Comparison of ENCODE assay signal across 15 cellular contexts in genomic region chr4:80500593-80500992, GRCh38.
A peak's percentile ranks its signal among the peaks of the same experiment; 100 is the strongest.
DNase-seq lines count a peak whose midpoint lies in the region; ATAC-seq, FAIRE-seq and TF ChIP-seq lines count a peak whose summit lies in the region.
"Had no signal": no experiment of that assay in that cellular context is flagged by ENCODE, and none has a peak within 500 bp of the region (broad histone marks: within the 10 kb centered on the region; RNA-seq: fewer than 3 reads in every experiment).

No MANE protein-coding gene starts in this region.

- H4K20me1 ChIP-seq in HepG2 (ENCODE audit: insufficient read depth, low read length), result no peaks in the 10 kb centered on the region

- peak; percentile 61 to 62 for ATAC-seq in activated CD4-positive, CD25-positive, alpha-beta regulatory T cell treated with anti-CD3 and anti-CD28 coated beads, Interleukin-2, amount 50 U/mL, for 24 hours
- ATAC-seq in activated B cell treated with CpG ODN at 0.5 μM for 24 hours (ENCODE audit: low read depth) (peak; percentile 21), HepG2 (no peak)
- ATAC-seq in naive thymus-derived CD8-positive, alpha-beta T cell, result peak; percentile 98 to 99
- ATAC-seq: pancreas had no signal

- H3K36me3 Mint-ChIP-seq in activated B cell treated with CpG ODN at 0.5 μM for 24 hours (ENCODE audit: low read depth), result no peaks in the 10 kb centered on the region
- H3K36me3 Mint-ChIP-seq in naive thymus-derived CD8-positive, alpha-beta T cell, result peaks cover 5 to 43% (median 26%) of the 10 kb centered on the region in 3 donors

- intact Hi-C loops in activated B cell treated with CpG ODN at 0.5 μM for 24 hours (cut with micrococcal nuclease) (no loop called here), HepG2 (cut with micrococcal nuclease; ENCODE audit: unreplicated experiment) (no loop called here)

- WGBS in HepG2 (ENCODE audit: low lambda C conversion rate), result 30% methylated on average over 4 of the region's 4 CpGs

- H3K27ac Mint-ChIP-seq in activated B cell treated with CpG ODN at 0.5 μM for 24 hours, result no peak overlapping the region
- H3K27ac Mint-ChIP-seq in naive thymus-derived CD8-positive, alpha-beta T cell, result peak overlapping the region; percentile 69 to 92 (median 85)

- BruUV-seq in HepG2 (replicated peaks; lab: Mats Ljungman, UMichigan), result no TSS peak

- DNase-seq in activated CD4-positive, CD25-positive, alpha-beta regulatory T cell (lab: John Stamatoyannopoulos, UW), result no peak
- DNase-seq in HFF-Myc (ENCODE audit: extremely low read depth, low read depth), result peak; percentile 41
- DNase-seq in activated B cell treated with CpG ODN at 0.5 μM for 24 hours, result no peak
- DNase-seq in naive thymus-derived CD8-positive, alpha-beta T cell, result peak in 6 of 10 donors; percentile 10 to 79 (median 58)
- no peak for DNase-seq in HepG2 (ENCODE audit: low spot score)
- DNase-seq in DMS 273 (lab: John Stamatoyannopoulos, UW; ENCODE audit: unreplicated experiment), result no peak
- DNase-seq in HK-2 (ENCODE audit: unreplicated experiment), result no peak
- DNase-seq: 8988T; EL; NCI-H187 treated with DMSO at 0.1 percent for 48 hours; pancreas; stimulated activated CD4-positive, alpha-beta T cell treated with anti-CD3 and anti-CD28 coated beads, Interleukin-1b, Interleukin-23, amount 100 ng/mL, for 48 hours; stimulated activated naive CD4-positive, alpha-beta T cell treated with Interleukin-2 at 50 U/mL for 16 hours; T1000 had no signal

- no peaks in the 10 kb centered on the region; the same call in 1 of the 2 replicates for H3K9me3 ChIP-seq in HepG2 (ENCODE audit: low read length)
- H3K9me3 ChIP-seq: pancreas had no signal

- in situ Hi-C loops in HepG2 (cut with HindIII; ENCODE audit: extremely low pct_ligation_motif_present, low pct_unique_long_range_greater_than_20kb), result no loop called here

- H2AFZ ChIP-seq in HepG2 (ENCODE audit: low read length), result no peak overlapping the region

- no peaks in the 10 kb centered on the region for H3K79me2 ChIP-seq in HepG2 (ENCODE audit: insufficient read depth, low read length)

- no peaks in the 10 kb centered on the region for H3K4me1 ChIP-seq in HepG2 (ENCODE audit: insufficient read depth, low read length)
- H3K4me1 ChIP-seq: pancreas had no signal

- CTCF ChIA-PET in activated B cell treated with CpG ODN at 0.5 μM for 24 hours (lab: Charles Lee) (no interaction called here), HepG2 (lab: Yijun Ruan, JAX; ENCODE audit: low intra/inter-chr PET ratio, low total read pairs) (no interaction called here)

- no peaks in the 10 kb centered on the region for H3K9me3 Mint-ChIP-seq in activated B cell treated with CpG ODN at 0.5 μM for 24 hours
- H3K9me3 Mint-ChIP-seq in naive thymus-derived CD8-positive, alpha-beta T cell, result peaks cover 5 to 34% (median 24%) of the 10 kb centered on the region in 9 donors

- no peak for TF ChIP-seq RAD21 in HepG2 (CRISPR knock-in tag; IDR thresholded peaks at IDR 0.05)

- peaks cover 11% of the 10 kb centered on the region for H3K4me1 Mint-ChIP-seq in activated B cell treated with CpG ODN at 0.5 μM for 24 hours
- H3K4me1 Mint-ChIP-seq in naive thymus-derived CD8-positive, alpha-beta T cell, result peaks cover 9 to 67% (median 59%) of the 10 kb centered on the region in 4 donors

- H3K4me2 ChIP-seq in HepG2 (ENCODE audit: low read depth, low read length), result no peak overlapping the region

- no peak overlapping the region for H3K4me3 Mint-ChIP-seq in activated B cell treated with CpG ODN at 0.5 μM for 24 hours
- H3K4me3 Mint-ChIP-seq in naive thymus-derived CD8-positive, alpha-beta T cell, result peak overlapping the region; percentile 13 to 73 (median 28)

- TF ChIP-seq CTCF in HFF-Myc (IDR thresholded peaks at IDR 0.05; ENCODE audit: low read depth, low read length, missing control alignments) (no peak), activated B cell treated with CpG ODN at 0.5 μM for 24 hours (IDR thresholded peaks at IDR 0.05) (no peak), HepG2 (CRISPR knock-in tag; IDR thresholded peaks at IDR 0.05) (no peak)

- POLR2A ChIA-PET in activated B cell treated with CpG ODN at 0.5 μM for 24 hours (lab: Charles Lee) (no interaction called here), HepG2 (lab: Yijun Ruan, JAX) (no interaction called here)
- POLR2A ChIA-PET in naive thymus-derived CD8-positive, alpha-beta T cell (lab: Charles Lee), result interaction anchor here (1.2 to 1.6 kb wide), 4 partner anchors 8 to 40 kb away, joined by 4 to 8 read pairs (median 5); no protein-coding TSS in a partner anchor

- TF ChIP-seq POLR2A in HepG2 (IDR thresholded peaks at IDR 0.05; ENCODE audit: insufficient read depth in 1 of 2, low read depth in 2 of 2, low read length in 2 of 2), result no peak

- no peaks in the 10 kb centered on the region for H3K27me3 Mint-ChIP-seq in activated B cell treated with CpG ODN at 0.5 μM for 24 hours
- no peaks in the 10 kb centered on the region for H3K27me3 Mint-ChIP-seq in naive thymus-derived CD8-positive, alpha-beta T cell

- no peak for FAIRE-seq in HepG2 (lab: Jason Lieb, UNC)

- no peak overlapping the region for H3K9ac ChIP-seq in HepG2 (ENCODE audit: insufficient read depth, low read depth, low read length)

- no peaks in the 10 kb centered on the region for H3K36me3 ChIP-seq in HepG2 (replicated peaks in 1 of 2; ENCODE audit: control insufficient read depth in 1 of 2, insufficient read depth in 2 of 2, low read length in 2 of 2)
- H3K36me3 ChIP-seq: pancreas had no signal

- TF ChIP-seq EP300 in HepG2 (IDR thresholded peaks at IDR 0.05; ENCODE audit: low read depth in 2 of 2, low read length in 2 of 2) (no peak), HepG2 (CRISPR knock-in tag; IDR thresholded peaks at IDR 0.05; ENCODE audit: borderline replicate concordance) (no peak)

- no peak overlapping the region for H3K27ac ChIP-seq in HepG2 (ENCODE audit: extremely low read length, insufficient read depth, low read length)
- H3K27ac ChIP-seq: pancreas had no signal

- no peaks in the 10 kb centered on the region for H3K27me3 ChIP-seq in HepG2 (ENCODE audit: control insufficient read depth in 1 of 2, insufficient read depth in 2 of 2, low read length in 2 of 2)
- H3K27me3 ChIP-seq: pancreas had no signal

- no peak overlapping the region for H3K4me3 ChIP-seq in HFF-Myc (replicated peaks; ENCODE audit: low read depth, low read length)
- no peak overlapping the region for H3K4me3 ChIP-seq in HepG2 (replicated peaks in 1 of 3; ENCODE audit: insufficient read depth in 1 of 3, low read depth in 2 of 3, low read length in 3 of 3)
- H3K4me3 ChIP-seq: pancreas had no signal

TF ChIP-seq in HepG2, 621 proteins besides CTCF, POLR2A, EP300 and RAD21 (continues in another document):
- no peak for TF ChIP-seq ZNF782 (CRISPR knock-in tag; IDR thresholded peaks at IDR 0.05; ENCODE audit: borderline replicate concordance)
- TF ChIP-seq, protein P1, sequence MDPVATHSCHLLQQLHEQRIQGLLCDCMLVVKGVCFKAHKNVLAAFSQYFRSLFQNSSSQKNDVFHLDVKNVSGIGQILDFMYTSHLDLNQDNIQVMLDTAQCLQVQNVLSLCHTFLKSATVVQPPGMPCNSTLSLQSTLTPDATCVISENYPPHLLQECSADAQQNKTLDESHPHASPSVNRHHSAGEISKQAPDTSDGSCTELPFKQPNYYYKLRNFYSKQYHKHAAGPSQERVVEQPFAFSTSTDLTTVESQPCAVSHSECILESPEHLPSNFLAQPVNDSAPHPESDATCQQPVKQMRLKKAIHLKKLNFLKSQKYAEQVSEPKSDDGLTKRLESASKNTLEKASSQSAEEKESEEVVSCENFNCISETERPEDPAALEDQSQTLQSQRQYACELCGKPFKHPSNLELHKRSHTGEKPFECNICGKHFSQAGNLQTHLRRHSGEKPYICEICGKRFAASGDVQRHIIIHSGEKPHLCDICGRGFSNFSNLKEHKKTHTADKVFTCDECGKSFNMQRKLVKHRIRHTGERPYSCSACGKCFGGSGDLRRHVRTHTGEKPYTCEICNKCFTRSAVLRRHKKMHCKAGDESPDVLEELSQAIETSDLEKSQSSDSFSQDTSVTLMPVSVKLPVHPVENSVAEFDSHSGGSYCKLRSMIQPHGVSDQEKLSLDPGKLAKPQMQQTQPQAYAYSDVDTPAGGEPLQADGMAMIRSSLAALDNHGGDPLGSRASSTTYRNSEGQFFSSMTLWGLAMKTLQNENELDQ (CRISPR knock-in tag; IDR thresholded peaks at IDR 0.05; ENCODE audit: borderline replicate concordance), result no peak
- no peak for TF ChIP-seq U2AF2 (IDR thresholded peaks at IDR 0.05; ENCODE audit: low read depth, low read length)
- TF ChIP-seq, protein P2, sequence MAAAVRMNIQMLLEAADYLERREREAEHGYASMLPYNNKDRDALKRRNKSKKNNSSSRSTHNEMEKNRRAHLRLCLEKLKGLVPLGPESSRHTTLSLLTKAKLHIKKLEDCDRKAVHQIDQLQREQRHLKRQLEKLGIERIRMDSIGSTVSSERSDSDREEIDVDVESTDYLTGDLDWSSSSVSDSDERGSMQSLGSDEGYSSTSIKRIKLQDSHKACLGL (CRISPR knock-in tag; IDR thresholded peaks at IDR 0.05), result no peak
- TF ChIP-seq SIX4 (CRISPR knock-in tag; IDR thresholded peaks at IDR 0.05), result no peak
- TF ChIP-seq, protein P3, sequence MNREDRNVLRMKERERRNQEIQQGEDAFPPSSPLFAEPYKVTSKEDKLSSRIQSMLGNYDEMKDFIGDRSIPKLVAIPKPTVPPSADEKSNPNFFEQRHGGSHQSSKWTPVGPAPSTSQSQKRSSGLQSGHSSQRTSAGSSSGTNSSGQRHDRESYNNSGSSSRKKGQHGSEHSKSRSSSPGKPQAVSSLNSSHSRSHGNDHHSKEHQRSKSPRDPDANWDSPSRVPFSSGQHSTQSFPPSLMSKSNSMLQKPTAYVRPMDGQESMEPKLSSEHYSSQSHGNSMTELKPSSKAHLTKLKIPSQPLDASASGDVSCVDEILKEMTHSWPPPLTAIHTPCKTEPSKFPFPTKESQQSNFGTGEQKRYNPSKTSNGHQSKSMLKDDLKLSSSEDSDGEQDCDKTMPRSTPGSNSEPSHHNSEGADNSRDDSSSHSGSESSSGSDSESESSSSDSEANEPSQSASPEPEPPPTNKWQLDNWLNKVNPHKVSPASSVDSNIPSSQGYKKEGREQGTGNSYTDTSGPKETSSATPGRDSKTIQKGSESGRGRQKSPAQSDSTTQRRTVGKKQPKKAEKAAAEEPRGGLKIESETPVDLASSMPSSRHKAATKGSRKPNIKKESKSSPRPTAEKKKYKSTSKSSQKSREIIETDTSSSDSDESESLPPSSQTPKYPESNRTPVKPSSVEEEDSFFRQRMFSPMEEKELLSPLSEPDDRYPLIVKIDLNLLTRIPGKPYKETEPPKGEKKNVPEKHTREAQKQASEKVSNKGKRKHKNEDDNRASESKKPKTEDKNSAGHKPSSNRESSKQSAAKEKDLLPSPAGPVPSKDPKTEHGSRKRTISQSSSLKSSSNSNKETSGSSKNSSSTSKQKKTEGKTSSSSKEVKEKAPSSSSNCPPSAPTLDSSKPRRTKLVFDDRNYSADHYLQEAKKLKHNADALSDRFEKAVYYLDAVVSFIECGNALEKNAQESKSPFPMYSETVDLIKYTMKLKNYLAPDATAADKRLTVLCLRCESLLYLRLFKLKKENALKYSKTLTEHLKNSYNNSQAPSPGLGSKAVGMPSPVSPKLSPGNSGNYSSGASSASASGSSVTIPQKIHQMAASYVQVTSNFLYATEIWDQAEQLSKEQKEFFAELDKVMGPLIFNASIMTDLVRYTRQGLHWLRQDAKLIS (CRISPR knock-in tag; IDR thresholded peaks at IDR 0.05), result no peak

Comparison
In these comparisons a context has a peak if more than half of its experiments do, and no peak if none do; other contexts are left out.
1. DNase-seq: peak in HFF-Myc (single experiment) and naive thymus-derived CD8-positive, alpha-beta T cell (6 of 10); none in activated CD4-positive, CD25-positive, alpha-beta regulatory T cell (0 of 4), activated B cell treated with CpG ODN at 0.5 μM for 24 hours (single experiment), HepG2 (single experiment), DMS 273 (single experiment) and HK-2 (single experiment).